In genomic region chr1:55215194-55216021, GRCh38 we compare ENCODE assay signal across 8 cellular contexts. TPM values are rescaled to one million over a fixed set of nuclear protein-coding genes. Genes with fewer than 3 reads are reported as not detected.
DNase-seq lines count a peak whose midpoint lies in the region; ATAC-seq, FAIRE-seq and TF ChIP-seq lines count a peak whose summit lies in the region.

TSS of gene USP24 (minus strand) at chr1:55215364. CDS start at chr1:55215113, 251 bp downstream.

- peak within 1 kb of the TSS; percentile 92 for H2AFZ ChIP-seq in endothelial cell of umbilical vein (ENCODE audit: low read depth, low read length)

- dilution Hi-C loops in endothelial cell of umbilical vein (cut with MboI; ENCODE audit: extremely low pct_ligation_motif_present, low sequenced_read_pairs): no loop called here

- DNase-seq in COLO668 (lab: John Stamatoyannopoulos, UW; ENCODE audit: unreplicated experiment): peak; percentile 98
- DNase-seq in NT2/D1 (ENCODE audit: low read depth, low spot score): peak; percentile 88
- DNase-seq in activated CD8-positive, alpha-beta memory T cell treated with anti-CD3 and anti-CD28 coated beads, Interleukin-2, amount 50 U/mL, for 48 hours: peak; percentile 87
- peak; percentile 69 for DNase-seq in endothelial cell of umbilical vein (ENCODE audit: low read depth, low spot score)
- peak; percentile 46 for DNase-seq in middle frontal gyrus (ENCODE audit: extremely low spot score, low spot score)
- DNase-seq in stimulated activated CD8-positive, alpha-beta memory T cell treated with anti-CD3 and anti-CD28 coated beads, Interleukin-2, amount 100 ng/mL, for 48 hours (ENCODE audit: low read depth in 2 of 2): peak; percentile 60 to 70

- H3K36me3 ChIP-seq in NT2/D1 (ENCODE audit: insufficient read depth, insufficient read length, low read length): peaks cover 14% of the 10 kb centered on the region
- H3K36me3 ChIP-seq in endothelial cell of umbilical vein (ENCODE audit: control insufficient read depth in 2 of 2, extremely low read depth in 1 of 2, insufficient read depth in 2 of 2, low read length in 2 of 2): no peaks in the 10 kb centered on the region

- POLR2A ChIA-PET in endothelial cell of umbilical vein (lab: Charles Lee): no interaction called here

- intact Hi-C loops in endothelial cell of umbilical vein (cut with micrococcal nuclease): loop anchor here (1.0 to 2.0 kb wide), 5 partner anchors 8 to 1363 kb away; partner anchors contain the start of gene PLPP3

- no peaks in the 10 kb centered on the region for H3K9me3 ChIP-seq in NT2/D1 (ENCODE audit: insufficient read depth, low read length)
- H3K9me3 ChIP-seq in endothelial cell of umbilical vein (replicated peaks; ENCODE audit: control insufficient read depth, insufficient read depth, low read length): no peaks in the 10 kb centered on the region

- H3K9me1 ChIP-seq in endothelial cell of umbilical vein (replicated peaks; ENCODE audit: control insufficient read depth, extremely low read depth, insufficient read depth, low read length): no peaks in the 10 kb centered on the region

- H3K27me3 ChIP-seq in NT2/D1 (ENCODE audit: insufficient read depth, insufficient read length) (peaks cover 4% of the 10 kb centered on the region), endothelial cell of umbilical vein (ENCODE audit: control insufficient read depth in 2 of 2, insufficient read depth in 2 of 2, low read length in 2 of 2) (no peaks in the 10 kb centered on the region)

- H4K20me1 ChIP-seq in endothelial cell of umbilical vein (replicated peaks; ENCODE audit: control insufficient read depth, extremely low read depth, insufficient read depth, low read length): peaks cover 5% of the 10 kb centered on the region

- BruUV-seq in endothelial cell of umbilical vein (replicated peaks; lab: Mats Ljungman, UMichigan): TSS peak; percentile 18

- peak within 1 kb of the TSS; percentile 34 for H3K27ac ChIP-seq in endothelial cell of umbilical vein (ENCODE audit: insufficient read depth, low read depth, low read length)

- no peak for FAIRE-seq in endothelial cell of umbilical vein (lab: Jason Lieb, UNC)

- peaks cover 20% of the 10 kb centered on the region for H3K79me2 ChIP-seq in endothelial cell of umbilical vein (ENCODE audit: control insufficient read depth, insufficient read depth, low read length)

- H3K4me2 ChIP-seq in endothelial cell of umbilical vein (ENCODE audit: insufficient read depth, low read length): peak within 1 kb of the TSS; percentile 79

- ATAC-seq in GM19452 (IDR thresholded peaks at IDR 0.05; ENCODE audit: unreplicated experiment) (peak; percentile 70), HG03565 (IDR thresholded peaks at IDR 0.05; ENCODE audit: unreplicated experiment) (peak; percentile 52)

- H3K9ac ChIP-seq in NT2/D1 (ENCODE audit: insufficient read length, low read depth) (peak within 1 kb of the TSS; percentile 100), endothelial cell of umbilical vein (replicated peaks; ENCODE audit: extremely low read depth, insufficient read depth, low read length) (peak within 1 kb of the TSS; percentile 85)

- H3K4me3 ChIP-seq in NT2/D1 (ENCODE audit: insufficient read length, low read depth): peak within 1 kb of the TSS; percentile 99
- peak within 1 kb of the TSS; percentile 46 to 79 (median 49) for H3K4me3 ChIP-seq in endothelial cell of umbilical vein (replicated peaks in 1 of 3; ENCODE audit: insufficient read depth in 1 of 3, low read depth in 1 of 3, low read length in 3 of 3)

- CTCF ChIA-PET in endothelial cell of umbilical vein (lab: Charles Lee): interaction anchor here (1.2 to 1.4 kb wide), 2 partner anchors 10 to 21 kb away, joined by 3 to 4 read pairs; no protein-coding TSS in a partner anchor

- TF ChIP-seq CTCF in endothelial cell of umbilical vein (IDR thresholded peaks at IDR 0.05; ENCODE audit: extremely low read depth in 1 of 2, insufficient read depth in 1 of 2, low read depth in 1 of 2, low read length in 2 of 2): no peak

- peak; percentile 72 for TF ChIP-seq POLR2A in endothelial cell of umbilical vein (IDR thresholded peaks at IDR 0.05; ENCODE audit: low read depth, low read length)

- H3K4me1 ChIP-seq in NT2/D1 (ENCODE audit: insufficient read depth, insufficient read length) (peaks cover 12% of the 10 kb centered on the region), endothelial cell of umbilical vein (ENCODE audit: control insufficient read depth, extremely low read depth, insufficient read depth, low read length) (peaks cover 17% of the 10 kb centered on the region)

TF ChIP-seq in endothelial cell of umbilical vein, 7 proteins besides CTCF, POLR2A, EP300 and RAD21:
- TF ChIP-seq POLR2AphosphoS5 (IDR thresholded peaks at IDR 0.05; ENCODE audit: insufficient read depth, low read depth, low read length) (peak; percentile 76), MAX (IDR thresholded peaks at IDR 0.05; ENCODE audit: insufficient read depth, insufficient read length) (no peak)

RNA-seq across cellular contexts. Expression of gene USP24, which starts in this region (rescaled TPM):
- 30.0 and 32.6 TPM in 2 replicates for total RNA-seq in endothelial cell of umbilical vein
- polyA plus RNA-seq in endothelial cell of umbilical vein: 7.4 and 8.2 TPM in 2 replicates
- polyA plus RNA-seq in endothelial cell of umbilical vein (2011; cell fraction: cytosol; rRNA removed): 6.4 and 6.6 TPM in 2 replicates
- polyA plus RNA-seq in endothelial cell of umbilical vein (2011; cell fraction: nucleus; rRNA removed): 31.8 and 33.6 TPM in 2 replicates
- 13.1 and 17.5 TPM in 2 replicates for polyA plus RNA-seq in endothelial cell of umbilical vein (2012)
- 32.7 and 45.0 TPM in 2 replicates for polyA minus RNA-seq in endothelial cell of umbilical vein
- 18.1 TPM for polyA minus RNA-seq in endothelial cell of umbilical vein (2011; cell fraction: cytosol; rRNA and poly(A)+ RNA removed)
- 66.6 and 101 TPM in 2 replicates for polyA minus RNA-seq in endothelial cell of umbilical vein (2011; cell fraction: nucleus; rRNA and poly(A)+ RNA removed)

Comparison
In these comparisons a context has a peak if more than half of its experiments do, and no peak if none do; other contexts are left out.
1. Peak in every context shown above with its lines: DNase-seq, ATAC-seq, H3K4me3 ChIP-seq and H3K27ac ChIP-seq.
2. DNase-seq: peak in every context shown above with its lines; median percentile 98 in COLO668; 88 in NT2/D1; 87 in activated CD8-positive, alpha-beta memory T cell treated with anti-CD3 and anti-CD28 coated beads, Interleukin-2, amount 50 U/mL, for 48 hours; 69 in endothelial cell of umbilical vein; 65 in stimulated activated CD8-positive, alpha-beta memory T cell treated with anti-CD3 and anti-CD28 coated beads, Interleukin-2, amount 100 ng/mL, for 48 hours; 46 in middle frontal gyrus.